In the genomic region with DNA sequence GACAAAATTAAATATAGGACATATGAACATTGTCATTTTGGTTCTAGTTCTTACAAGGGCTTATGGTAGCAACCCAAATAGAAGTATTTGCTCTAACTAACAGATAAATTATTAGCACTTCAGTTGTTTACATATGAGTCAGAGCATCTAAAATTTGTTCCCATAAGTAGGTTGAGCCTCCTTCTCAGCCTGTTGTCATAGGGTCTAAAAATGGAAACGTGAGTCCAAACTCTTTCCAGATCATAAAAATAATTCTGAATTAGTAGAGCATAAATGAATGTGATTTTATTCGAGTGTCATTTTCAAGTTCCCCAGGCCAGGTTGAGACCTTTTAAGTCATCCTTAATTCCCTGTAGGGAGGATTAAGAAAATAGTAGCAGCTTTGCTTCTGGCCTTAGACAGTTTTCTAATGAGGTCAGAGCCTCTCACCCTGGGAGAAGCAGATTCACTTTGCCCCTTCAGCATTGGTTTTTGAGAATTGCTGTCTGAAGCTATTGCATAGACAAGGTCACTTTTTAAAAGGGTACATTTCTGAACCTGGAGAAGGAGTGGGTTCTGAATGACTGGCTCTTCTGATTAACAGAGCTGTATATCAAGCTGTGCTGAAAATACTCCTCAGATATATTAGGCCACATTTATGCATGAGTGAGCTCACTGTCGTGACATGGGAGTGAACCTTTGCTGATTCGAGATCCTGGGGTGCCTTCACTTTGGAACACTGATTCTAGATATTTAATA, we compare ENCODE assay signal across 14 cellular contexts.
A peak's percentile ranks its signal among the peaks of the same experiment; 100 is the strongest.
DNase-seq lines count a peak whose midpoint lies in the region; ATAC-seq, FAIRE-seq and TF ChIP-seq lines count a peak whose summit lies in the region.
"Had no signal": no experiment of that assay in that cellular context is flagged by ENCODE, and none has a peak within 500 bp of the region (broad histone marks: within the 10 kb centered on the region; RNA-seq: fewer than 3 reads in every experiment).

No MANE protein-coding gene starts in this region.

- H3K36me3 ChIP-seq in astrocyte (ENCODE audit: insufficient read depth, low read length) (no peaks in the 10 kb centered on the region), lung (ENCODE audit: control insufficient read depth in 2 of 2, insufficient read depth in 2 of 2, low read length in 2 of 2) (no peaks in the 10 kb centered on the region), stomach (no peaks in the 10 kb centered on the region)
- H3K36me3 ChIP-seq: pancreas had no signal

- H3K9me3 Mint-ChIP-seq in astrocyte (ENCODE audit: unreplicated experiment) = no peaks in the 10 kb centered on the region

- no peaks in the 10 kb centered on the region for H3K36me3 Mint-ChIP-seq in astrocyte (ENCODE audit: low read depth, unreplicated experiment)

- H3K79me2 ChIP-seq in astrocyte (ENCODE audit: insufficient read depth, low read length) = no peaks in the 10 kb centered on the region

- peak overlapping the region; percentile 73 for H3K27ac Mint-ChIP-seq in astrocyte (ENCODE audit: unreplicated experiment)

- no peaks in the 10 kb centered on the region for H3K9me3 ChIP-seq in astrocyte (ENCODE audit: insufficient read depth, low read depth, low read length)
- H3K9me3 ChIP-seq in lung (ENCODE audit: control insufficient read depth in 2 of 2, insufficient read depth in 1 of 2, low read length in 1 of 2) = no peaks in the 10 kb centered on the region
- no peaks in the 10 kb centered on the region for H3K9me3 ChIP-seq in stomach
- H3K9me3 ChIP-seq: pancreas had no signal

- ATAC-seq in lung (ENCODE audit: insufficient read depth, low FRiP score) = no peak
- ATAC-seq: pancreas had no signal

- no peaks in the 10 kb centered on the region for H4K20me1 ChIP-seq in astrocyte (ENCODE audit: insufficient read depth, low read length)

- peak overlapping the region; percentile 15 for H3K9ac ChIP-seq in astrocyte (ENCODE audit: low read length)

- no peaks in the 10 kb centered on the region for H3K27me3 Mint-ChIP-seq in astrocyte (ENCODE audit: low read depth, unreplicated experiment)

- no peak for TF ChIP-seq POLR2A in stomach (IDR thresholded peaks at IDR 0.05)

- 50 to 73% methylated on average over 4 of the region's 4 CpGs for WGBS in lung, 2 donors
- 35 to 59% (median 54%) methylated on average over 4 of the region's 4 CpGs for WGBS in stomach, 5 donors

- TF ChIP-seq CTCF in astrocyte (IDR thresholded peaks at IDR 0.05; ENCODE audit: insufficient read depth, low read depth, low read length) (no peak), lung (IDR thresholded peaks at IDR 0.05; ENCODE audit: control extremely low read depth, extremely low read depth) (no peak), stomach (IDR thresholded peaks at IDR 0.05) (no peak)

- TF ChIP-seq EP300 in stomach (IDR thresholded peaks at IDR 0.05) = no peak

- DNase-seq in NCI-H1092 treated with DMSO at 0.1 percent for 48 hours (lab: John Stamatoyannopoulos, UW) = peak; percentile 4
- DNase-seq in NCI-H1092 (lab: John Stamatoyannopoulos, UW) = no peak
- DNase-seq in astrocyte (ENCODE audit: low read depth) = peak; percentile 37
- DNase-seq in lung (ENCODE audit: low spot score) = no peak
- DNase-seq in stomach = no peak
- no peak for DNase-seq in NCI-H1930 (lab: John Stamatoyannopoulos, UW)
- DNase-seq in HPDE6-E6E7 (ENCODE audit: extremely low spot score) = no peak
- no peak for DNase-seq in NCI-H226
- DNase-seq: activated CD4-positive, alpha-beta T cell treated with anti-CD3 and anti-CD28 coated beads for 1 hour; activated gamma-delta T cell treated with Interleukin-2 at 50 U/mL for 16 hours; dorsolateral prefrontal cortex; NCI-H1436 treated with DMSO at 0.1 percent for 48 hours; pancreas had no signal

- peak overlapping the region; percentile 14 for H3K27ac ChIP-seq in astrocyte (ENCODE audit: low read depth, low read length)
- peak overlapping the region; percentile 29 to 87 for H3K27ac ChIP-seq in lung (ENCODE audit: low read depth in 1 of 2, low read length in 1 of 2)
- peak overlapping the region in 3 of 5 donors; percentile 22 to 37 (median 33) for H3K27ac ChIP-seq in stomach
- H3K27ac ChIP-seq: pancreas had no signal

- H3K27me3 ChIP-seq in astrocyte (ENCODE audit: insufficient read depth, low read length) = no peaks in the 10 kb centered on the region
- H3K27me3 ChIP-seq in lung (ENCODE audit: control insufficient read depth, insufficient read depth) = no peaks in the 10 kb centered on the region
- H3K27me3 ChIP-seq in stomach = no peaks in the 10 kb centered on the region
- H3K27me3 ChIP-seq: dorsolateral prefrontal cortex, pancreas had no signal

- H3K4me3 Mint-ChIP-seq in astrocyte (ENCODE audit: unreplicated experiment) = no peak overlapping the region

- peaks cover 51% of the 10 kb centered on the region for H3K4me1 Mint-ChIP-seq in astrocyte (ENCODE audit: low read depth, unreplicated experiment)

- intact Hi-C loops in stomach (cut with DNase I; ENCODE audit: low total_unique reads) = no loop called here

- H3K4me3 ChIP-seq in astrocyte (ENCODE audit: insufficient read depth, low read depth, low read length) (no peak overlapping the region), lung (no peak overlapping the region), stomach (no peak overlapping the region)
- H3K4me3 ChIP-seq: dorsolateral prefrontal cortex, pancreas had no signal

- peak overlapping the region; percentile 42 for H3K4me2 ChIP-seq in astrocyte (ENCODE audit: low read length)

- no peak overlapping the region for H2AFZ ChIP-seq in astrocyte (ENCODE audit: low read depth, low read length)

- FAIRE-seq in astrocyte (lab: Jason Lieb, UNC) = no peak
- FAIRE-seq: A204.1, pancreas had no signal

- H3K4me1 ChIP-seq in astrocyte (ENCODE audit: insufficient read depth, low read length) (peaks cover 24% of the 10 kb centered on the region), lung (ENCODE audit: control insufficient read depth in 2 of 2, insufficient read depth in 2 of 2, low read length in 2 of 2) (peaks cover 6% of the 10 kb centered on the region in 2 donors), stomach (peaks cover 12 to 48% (median 32%) of the 10 kb centered on the region in 4 donors)

Comparison
In these comparisons a context has a peak if more than half of its experiments do, and no peak if none do; other contexts are left out.
1. DNase-seq: peak in NCI-H1092 treated with DMSO at 0.1 percent for 48 hours (single experiment) and astrocyte (single experiment); none in NCI-H1092 (single experiment), lung (single experiment), stomach (single experiment), NCI-H1930 (0 of 2), HPDE6-E6E7 (single experiment) and NCI-H226 (single experiment).
2. Peak in every context shown above with its lines, with median percentiles within 50 percentile points of each other: H3K27ac ChIP-seq.